ENCODE assay signal across 7 cellular contexts in the genomic region with DNA sequence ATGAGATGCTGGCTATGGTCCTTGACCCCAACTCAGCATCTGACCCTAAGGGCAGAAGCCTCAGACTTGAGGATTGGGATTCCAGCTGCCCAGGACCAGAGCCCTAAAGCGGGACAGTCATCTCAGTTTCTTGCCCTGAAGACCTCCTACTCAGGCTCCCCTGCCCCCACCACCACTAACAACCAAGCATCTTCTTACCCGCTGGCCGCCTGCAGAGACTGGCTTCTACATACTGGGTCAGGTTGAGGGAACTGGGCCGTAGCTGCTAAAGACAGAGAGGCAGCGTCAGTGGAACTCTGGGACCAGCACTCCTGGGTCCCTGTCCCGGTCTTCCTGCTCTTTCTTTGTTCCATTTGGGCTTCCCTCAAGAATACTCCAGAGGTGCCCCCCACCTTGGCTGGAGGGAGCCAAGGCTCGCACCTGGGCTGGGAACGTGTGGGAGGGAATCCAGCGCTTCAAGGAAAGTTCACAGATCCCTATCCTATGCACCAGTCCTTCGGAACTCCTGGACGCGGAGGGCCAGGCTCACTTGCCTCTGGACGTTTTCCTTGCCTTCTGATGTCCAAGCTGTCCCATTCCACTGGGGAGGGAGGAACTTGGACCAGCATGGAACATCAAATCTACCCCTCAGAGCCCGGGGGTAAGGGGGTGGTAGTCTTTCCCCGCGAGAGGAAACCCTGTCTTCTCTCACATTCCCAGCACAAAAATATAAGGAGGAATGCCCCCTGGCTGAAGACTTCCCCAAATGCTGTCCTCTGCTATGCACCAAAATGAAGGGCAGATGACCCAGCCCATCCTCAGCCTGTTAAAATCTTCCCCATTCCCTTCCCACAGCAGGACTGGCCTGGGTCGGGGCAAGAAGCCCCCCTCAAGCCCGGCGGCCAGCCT. TPM values are rescaled to one million over a fixed set of nuclear protein-coding genes. Genes with fewer than 3 reads are reported as not detected.
DNase-seq lines count a peak whose midpoint lies in the region; ATAC-seq and TF ChIP-seq lines count a peak whose summit lies in the region.
"Had no signal": no experiment of that assay in that cellular context is flagged by ENCODE, and none has a peak within 500 bp of the region (broad histone marks: within the 10 kb centered on the region; RNA-seq: fewer than 3 reads in every experiment).

No MANE protein-coding gene starts in this region.

- H3K4me3 ChIP-seq in iPS-18a (ENCODE audit: low read length) (peak overlapping the region; percentile 83), uterus (peak overlapping the region; percentile 56 to 58)

- intact Hi-C loops in Right ventricle myocardium superior (cut with DNase I) (no loop called here), left ventricle myocardium superior (cut with micrococcal nuclease) (no loop called here), uterus (cut with DNase I; ENCODE audit: low total_unique reads) (no loop called here)

- H3K36me3 ChIP-seq in iPS-18a (ENCODE audit: control insufficient read depth, low read depth, low read length): no peaks in the 10 kb centered on the region
- H3K36me3 ChIP-seq in uterus: no peaks in the 10 kb centered on the region

- H3K9me3 ChIP-seq in iPS-18a (ENCODE audit: control insufficient read depth, low read depth, low read length) (no peaks in the 10 kb centered on the region), uterus (no peaks in the 10 kb centered on the region)

- H3K27ac ChIP-seq in iPS-18a (ENCODE audit: low read length): no peak overlapping the region
- H3K27ac ChIP-seq in uterus: peak overlapping the region; percentile 89 to 90

- H3K4me1 ChIP-seq in iPS-18a (ENCODE audit: control insufficient read depth, low read depth, low read length) (peaks cover 40% of the 10 kb centered on the region), uterus (peaks cover 0 to 14% of the 10 kb centered on the region in 2 donors)

- H3K27me3 ChIP-seq in iPS-18a (ENCODE audit: control insufficient read depth, insufficient read depth, low read length) (peaks cover 6% of the 10 kb centered on the region), uterus (no peaks in the 10 kb centered on the region)

- ATAC-seq in Right ventricle myocardium superior (ENCODE audit: poor library complexity): no peak
- ATAC-seq in left ventricle myocardium superior: no peak
- ATAC-seq in HG03159 (IDR thresholded peaks at IDR 0.05; ENCODE audit: unreplicated experiment): no peak

- no peak for TF ChIP-seq CTCF in uterus (IDR thresholded peaks at IDR 0.05)

- DNase-seq in Right ventricle myocardium superior (peak; percentile 39), left ventricle myocardium superior (no peak), uterus (no peak), SIG-M5 (lab: John Stamatoyannopoulos, UW) (no peak)
- DNase-seq: SHP77 treated with DMSO at 0.1 percent for 48 hours had no signal

- H3K9ac ChIP-seq in iPS-18a (ENCODE audit: low read length): peak overlapping the region; percentile 69

- peak in 1 of 2 donors; percentile 21 for TF ChIP-seq POLR2A in uterus (IDR thresholded peaks at IDR 0.05)

RNA-seq across cellular contexts. Expression of a gene that starts 0.8 kb away (rescaled TPM):
- total RNA-seq in Right ventricle myocardium superior: 15.4 TPM
- total RNA-seq in left ventricle myocardium superior: 16.9 TPM
- 10 to 100 TPM in 2 of 4 donors, 1 to 10 TPM in 2; 2.6 to 65.6 (median 28.9) TPM for total RNA-seq in uterus

RNA-seq across cellular contexts. Expression of a gene that starts 24.2 kb away (rescaled TPM):
- total RNA-seq in Right ventricle myocardium superior: 0.97 TPM
- total RNA-seq in left ventricle myocardium superior: 1.3 TPM
- 1 to 10 TPM in 3 of 4 donors, not detected in 1; 2.0 to 3.8 (median 2.4) TPM for total RNA-seq in uterus

RNA-seq across cellular contexts. Expression of a gene that starts 36.9 kb away (rescaled TPM):
- total RNA-seq in Right ventricle myocardium superior (0.81 TPM), left ventricle myocardium superior (0.17 TPM), uterus (1 to 10 TPM in 1 of 4 donors, under 1 TPM in 1, not detected in 2; 0.12 to 4.5 TPM)

RNA-seq across cellular contexts. Expression of a gene that starts 50.5 kb away (rescaled TPM):
- total RNA-seq in Right ventricle myocardium superior: 8.2 TPM
- 9.6 TPM for total RNA-seq in left ventricle myocardium superior
- total RNA-seq in uterus: 10 to 100 TPM in 3 of 4 donors, 1 to 10 TPM in 1; 4.1 to 67.6 (median 42.6) TPM

RNA-seq across cellular contexts. Expression of a gene that starts 50.7 kb away (rescaled TPM):
- 29.4 TPM for total RNA-seq in Right ventricle myocardium superior
- total RNA-seq in left ventricle myocardium superior: 31.6 TPM
- total RNA-seq in uterus: 10 to 100 TPM in 2 of 4 donors, 1 to 10 TPM in 2; 7.7 to 55.5 (median 25.9) TPM
